In genomic region chr19:29842471-29843179, GRCh38 we compare ENCODE assay signal across 3 cellular contexts.
TF ChIP-seq lines count a peak whose summit lies in the region.

No MANE protein-coding gene starts in this region.

TF ChIP-seq in A549, 52 proteins besides CTCF, POLR2A, EP300 and RAD21 (continued from another document):
- TF ChIP-seq CEBPB (IDR thresholded peaks at IDR 0.05), result peak; percentile 8 to 33; a peak in 1 of 4 replicates
TF ChIP-seq in A549: peak in this region for 1.

TF ChIP-seq in GM23338, 12 proteins besides CTCF, POLR2A, EP300 and RAD21:
- TF ChIP-seq, protein P1, sequence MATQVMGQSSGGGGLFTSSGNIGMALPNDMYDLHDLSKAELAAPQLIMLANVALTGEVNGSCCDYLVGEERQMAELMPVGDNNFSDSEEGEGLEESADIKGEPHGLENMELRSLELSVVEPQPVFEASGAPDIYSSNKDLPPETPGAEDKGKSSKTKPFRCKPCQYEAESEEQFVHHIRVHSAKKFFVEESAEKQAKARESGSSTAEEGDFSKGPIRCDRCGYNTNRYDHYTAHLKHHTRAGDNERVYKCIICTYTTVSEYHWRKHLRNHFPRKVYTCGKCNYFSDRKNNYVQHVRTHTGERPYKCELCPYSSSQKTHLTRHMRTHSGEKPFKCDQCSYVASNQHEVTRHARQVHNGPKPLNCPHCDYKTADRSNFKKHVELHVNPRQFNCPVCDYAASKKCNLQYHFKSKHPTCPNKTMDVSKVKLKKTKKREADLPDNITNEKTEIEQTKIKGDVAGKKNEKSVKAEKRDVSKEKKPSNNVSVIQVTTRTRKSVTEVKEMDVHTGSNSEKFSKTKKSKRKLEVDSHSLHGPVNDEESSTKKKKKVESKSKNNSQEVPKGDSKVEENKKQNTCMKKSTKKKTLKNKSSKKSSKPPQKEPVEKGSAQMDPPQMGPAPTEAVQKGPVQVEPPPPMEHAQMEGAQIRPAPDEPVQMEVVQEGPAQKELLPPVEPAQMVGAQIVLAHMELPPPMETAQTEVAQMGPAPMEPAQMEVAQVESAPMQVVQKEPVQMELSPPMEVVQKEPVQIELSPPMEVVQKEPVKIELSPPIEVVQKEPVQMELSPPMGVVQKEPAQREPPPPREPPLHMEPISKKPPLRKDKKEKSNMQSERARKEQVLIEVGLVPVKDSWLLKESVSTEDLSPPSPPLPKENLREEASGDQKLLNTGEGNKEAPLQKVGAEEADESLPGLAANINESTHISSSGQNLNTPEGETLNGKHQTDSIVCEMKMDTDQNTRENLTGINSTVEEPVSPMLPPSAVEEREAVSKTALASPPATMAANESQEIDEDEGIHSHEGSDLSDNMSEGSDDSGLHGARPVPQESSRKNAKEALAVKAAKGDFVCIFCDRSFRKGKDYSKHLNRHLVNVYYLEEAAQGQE (IDR thresholded peaks at IDR 0.05; ENCODE audit: unreplicated experiment), result no peak
- TF ChIP-seq JUNB (IDR thresholded peaks at IDR 0.05; ENCODE audit: unreplicated experiment) (no peak), CREB1 (CRISPR knock-in tag; IDR thresholded peaks at IDR 0.05; ENCODE audit: low read depth) (no peak), NANOG (IDR thresholded peaks at IDR 0.05; ENCODE audit: borderline replicate concordance) (no peak), ETS1 (IDR thresholded peaks at IDR 0.05) (no peak), ZNF331 (CRISPR knock-in tag; IDR thresholded peaks at IDR 0.05; ENCODE audit: low read depth) (no peak), EZH2phosphoT487 (IDR thresholded peaks at IDR 0.05; ENCODE audit: unreplicated experiment) (no peak), ZNF114 (CRISPR knock-in tag; IDR thresholded peaks at IDR 0.05) (no peak)
- TF ChIP-seq, protein P2, sequence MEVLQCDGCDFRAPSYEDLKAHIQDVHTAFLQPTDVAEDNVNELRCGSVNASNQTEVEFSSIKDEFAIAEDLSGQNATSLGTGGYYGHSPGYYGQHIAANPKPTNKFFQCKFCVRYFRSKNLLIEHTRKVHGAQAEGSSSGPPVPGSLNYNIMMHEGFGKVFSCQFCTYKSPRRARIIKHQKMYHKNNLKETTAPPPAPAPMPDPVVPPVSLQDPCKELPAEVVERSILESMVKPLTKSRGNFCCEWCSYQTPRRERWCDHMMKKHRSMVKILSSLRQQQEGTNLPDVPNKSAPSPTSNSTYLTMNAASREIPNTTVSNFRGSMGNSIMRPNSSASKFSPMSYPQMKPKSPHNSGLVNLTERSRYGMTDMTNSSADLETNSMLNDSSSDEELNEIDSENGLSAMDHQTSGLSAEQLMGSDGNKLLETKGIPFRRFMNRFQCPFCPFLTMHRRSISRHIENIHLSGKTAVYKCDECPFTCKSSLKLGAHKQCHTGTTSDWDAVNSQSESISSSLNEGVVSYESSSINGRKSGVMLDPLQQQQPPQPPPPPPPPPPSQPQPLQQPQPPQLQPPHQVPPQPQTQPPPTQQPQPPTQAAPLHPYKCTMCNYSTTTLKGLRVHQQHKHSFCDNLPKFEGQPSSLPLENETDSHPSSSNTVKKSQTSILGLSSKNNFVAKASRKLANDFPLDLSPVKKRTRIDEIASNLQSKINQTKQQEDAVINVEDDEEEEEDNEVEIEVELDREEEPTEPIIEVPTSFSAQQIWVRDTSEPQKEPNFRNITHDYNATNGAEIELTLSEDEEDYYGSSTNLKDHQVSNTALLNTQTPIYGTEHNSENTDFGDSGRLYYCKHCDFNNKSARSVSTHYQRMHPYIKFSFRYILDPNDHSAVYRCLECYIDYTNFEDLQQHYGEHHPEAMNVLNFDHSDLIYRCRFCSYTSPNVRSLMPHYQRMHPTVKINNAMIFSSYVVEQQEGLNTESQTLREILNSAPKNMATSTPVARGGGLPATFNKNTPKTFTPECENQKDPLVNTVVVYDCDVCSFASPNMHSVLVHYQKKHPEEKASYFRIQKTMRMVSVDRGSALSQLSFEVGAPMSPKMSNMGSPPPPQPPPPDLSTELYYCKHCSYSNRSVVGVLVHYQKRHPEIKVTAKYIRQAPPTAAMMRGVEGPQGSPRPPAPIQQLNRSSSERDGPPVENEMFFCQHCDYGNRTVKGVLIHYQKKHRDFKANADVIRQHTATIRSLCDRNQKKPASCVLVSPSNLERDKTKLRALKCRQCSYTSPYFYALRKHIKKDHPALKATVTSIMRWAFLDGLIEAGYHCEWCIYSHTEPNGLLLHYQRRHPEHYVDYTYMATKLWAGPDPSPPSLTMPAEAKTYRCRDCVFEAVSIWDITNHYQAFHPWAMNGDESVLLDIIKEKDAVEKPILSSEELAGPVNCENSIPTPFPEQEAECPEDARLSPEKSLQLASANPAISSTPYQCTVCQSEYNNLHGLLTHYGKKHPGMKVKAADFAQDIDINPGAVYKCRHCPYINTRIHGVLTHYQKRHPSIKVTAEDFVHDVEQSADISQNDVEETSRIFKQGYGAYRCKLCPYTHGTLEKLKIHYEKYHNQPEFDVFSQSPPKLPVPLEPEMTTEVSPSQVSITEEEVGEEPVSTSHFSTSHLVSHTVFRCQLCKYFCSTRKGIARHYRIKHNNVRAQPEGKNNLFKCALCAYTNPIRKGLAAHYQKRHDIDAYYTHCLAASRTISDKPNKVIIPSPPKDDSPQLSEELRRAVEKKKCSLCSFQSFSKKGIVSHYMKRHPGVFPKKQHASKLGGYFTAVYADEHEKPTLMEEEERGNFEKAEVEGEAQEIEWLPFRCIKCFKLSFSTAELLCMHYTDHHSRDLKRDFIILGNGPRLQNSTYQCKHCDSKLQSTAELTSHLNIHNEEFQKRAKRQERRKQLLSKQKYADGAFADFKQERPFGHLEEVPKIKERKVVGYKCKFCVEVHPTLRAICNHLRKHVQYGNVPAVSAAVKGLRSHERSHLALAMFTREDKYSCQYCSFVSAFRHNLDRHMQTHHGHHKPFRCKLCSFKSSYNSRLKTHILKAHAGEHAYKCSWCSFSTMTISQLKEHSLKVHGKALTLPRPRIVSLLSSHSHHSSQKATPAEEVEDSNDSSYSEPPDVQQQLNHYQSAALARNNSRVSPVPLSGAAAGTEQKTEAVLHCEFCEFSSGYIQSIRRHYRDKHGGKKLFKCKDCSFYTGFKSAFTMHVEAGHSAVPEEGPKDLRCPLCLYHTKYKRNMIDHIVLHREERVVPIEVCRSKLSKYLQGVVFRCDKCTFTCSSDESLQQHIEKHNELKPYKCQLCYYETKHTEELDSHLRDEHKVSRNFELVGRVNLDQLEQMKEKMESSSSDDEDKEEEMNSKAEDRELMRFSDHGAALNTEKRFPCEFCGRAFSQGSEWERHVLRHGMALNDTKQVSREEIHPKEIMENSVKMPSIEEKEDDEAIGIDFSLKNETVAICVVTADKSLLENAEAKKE (CRISPR knock-in tag; IDR thresholded peaks at IDR 0.05), result no peak

TF ChIP-seq in GM12878, 131 proteins besides CTCF, POLR2A, EP300 and RAD21:
- TF ChIP-seq, protein P3, sequence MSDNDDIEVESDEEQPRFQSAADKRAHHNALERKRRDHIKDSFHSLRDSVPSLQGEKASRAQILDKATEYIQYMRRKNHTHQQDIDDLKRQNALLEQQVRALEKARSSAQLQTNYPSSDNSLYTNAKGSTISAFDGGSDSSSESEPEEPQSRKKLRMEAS (IDR thresholded peaks at IDR 0.05; ENCODE audit: low read depth, low read length), result no peak
- TF ChIP-seq MTA3 (IDR thresholded peaks at IDR 0.05; ENCODE audit: borderline replicate concordance, low read length) (no peak), HDAC2 (IDR thresholded peaks at IDR 0.05) (no peak)
